ENCODE assay signal across 8 cellular contexts in the genomic region with DNA sequence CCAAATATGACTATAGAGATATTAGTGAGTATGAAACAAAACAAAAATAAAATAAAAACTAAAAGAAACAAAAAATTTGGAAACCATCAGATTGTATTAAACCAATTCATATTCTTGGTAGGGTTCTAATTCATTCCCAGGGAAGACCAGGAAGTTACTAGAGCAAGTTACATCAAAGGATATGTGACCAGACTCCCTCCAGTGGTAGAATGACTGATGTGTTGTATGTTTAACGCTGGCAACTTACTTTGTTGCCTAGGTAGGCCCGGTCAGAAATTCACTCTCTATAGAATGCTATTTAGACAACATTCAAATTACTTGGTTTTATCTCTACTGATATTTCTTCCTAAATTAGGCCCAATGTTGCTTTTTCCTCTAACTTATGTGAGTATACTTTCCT. TPM values are rescaled to one million over a fixed set of nuclear protein-coding genes. Genes with fewer than 3 reads are reported as not detected.
DNase-seq lines count a peak whose midpoint lies in the region; ATAC-seq and TF ChIP-seq lines count a peak whose summit lies in the region.

No MANE protein-coding gene starts in this region.

- H3K36me3 ChIP-seq in Karpas-422 (ENCODE audit: insufficient read depth, low read length) (no peaks in the 10 kb centered on the region), SK-N-SH (replicated peaks in 1 of 2; ENCODE audit: control insufficient read depth in 1 of 2, insufficient read depth in 2 of 2, low read length in 1 of 2) (no peaks in the 10 kb centered on the region), stomach (no peaks in the 10 kb centered on the region)

- H3K27me3 ChIP-seq in Karpas-422 (ENCODE audit: low read length) (no peaks in the 10 kb centered on the region), SK-N-SH (ENCODE audit: insufficient read depth) (peaks cover 6% of the 10 kb centered on the region), stomach (peaks cover 0 to 33% (median 12%) of the 10 kb centered on the region in 3 donors)

- H3K9ac ChIP-seq in Karpas-422 (ENCODE audit: low read length) (no peak overlapping the region), SK-N-SH (no peak overlapping the region)

- H3K27ac ChIP-seq in Karpas-422 (ENCODE audit: low read length) (no peak overlapping the region), SK-N-SH (ENCODE audit: low read depth in 2 of 2, low read length in 1 of 2) (peak overlapping the region in 1 of 2 experiments; percentile 86; a peak in 2 of 4 replicates), stomach (no peak overlapping the region)

- H3F3A ChIP-seq in SK-N-SH (replicated peaks; ENCODE audit: insufficient read depth), result no peaks in the 10 kb centered on the region

- WGBS in SK-N-SH (ENCODE audit: low lambda C conversion rate), result 18% methylated on average over 2 of the region's 2 CpGs
- WGBS in stomach, 5 donors, result 5 to 20% (median 8%) methylated on average over 2 of the region's 2 CpGs

- H3K27ac Mint-ChIP-seq in glutamatergic neuron (ENCODE audit: unreplicated experiment), result no peak overlapping the region
- no peak overlapping the region for H3K27ac Mint-ChIP-seq in activated CD4-positive, alpha-beta T cell treated with anti-CD3 and anti-CD28 coated beads for 36 hours

- H3K36me3 Mint-ChIP-seq in glutamatergic neuron (ENCODE audit: unreplicated experiment), result no peaks in the 10 kb centered on the region
- no peaks in the 10 kb centered on the region for H3K36me3 Mint-ChIP-seq in activated CD4-positive, alpha-beta T cell treated with anti-CD3 and anti-CD28 coated beads for 36 hours (ENCODE audit: low read depth)

- H3K4me1 Mint-ChIP-seq in glutamatergic neuron (ENCODE audit: low read depth, unreplicated experiment), result peaks cover 2% of the 10 kb centered on the region
- peaks cover 5% of the 10 kb centered on the region for H3K4me1 Mint-ChIP-seq in activated CD4-positive, alpha-beta T cell treated with anti-CD3 and anti-CD28 coated beads for 36 hours

- TF ChIP-seq EP300 in SK-N-SH (IDR thresholded peaks at IDR 0.05; ENCODE audit: borderline replicate concordance in 1 of 2, low read depth in 1 of 2, low read length in 1 of 2), result no peak
- TF ChIP-seq EP300 in stomach (IDR thresholded peaks at IDR 0.05), result no peak

- peaks cover 6% of the 10 kb centered on the region for H3K27me3 Mint-ChIP-seq in glutamatergic neuron (ENCODE audit: unreplicated experiment)
- peaks cover 8% of the 10 kb centered on the region for H3K27me3 Mint-ChIP-seq in activated CD4-positive, alpha-beta T cell treated with anti-CD3 and anti-CD28 coated beads for 36 hours

- H3K4me2 ChIP-seq in Karpas-422 (ENCODE audit: low read depth, low read length, poor library complexity, severe bottlenecking) (no peak overlapping the region), SK-N-SH (no peak overlapping the region)

- H4K20me1 ChIP-seq in Karpas-422 (ENCODE audit: insufficient read depth, low read depth, low read length) (no peaks in the 10 kb centered on the region), SK-N-SH (ENCODE audit: insufficient read depth) (no peaks in the 10 kb centered on the region)

- TF ChIP-seq CTCF in SK-N-SH (IDR thresholded peaks at IDR 0.05) (peak; percentile 71), glutamatergic neuron (IDR thresholded peaks at IDR 0.05; ENCODE audit: partially characterized antibody, unreplicated experiment) (peak; percentile 56), stomach (IDR thresholded peaks at IDR 0.05) (peak in 4 of 7 experiments; percentile 38 to 58 (median 50))

- TF ChIP-seq POLR2A in stomach (IDR thresholded peaks at IDR 0.05), result no peak

- H2AFZ ChIP-seq in Karpas-422 (ENCODE audit: low read length) (no peak overlapping the region), SK-N-SH (ENCODE audit: low read depth) (no peak overlapping the region)

- CTCF ChIA-PET in SK-N-SH (lab: Yijun Ruan, JAX), result interaction anchor here (0.7 to 3.2 kb wide), 12 partner anchors 9 to 229 kb away, joined by 3 to 24 read pairs (median 4); no protein-coding TSS in a partner anchor
- CTCF ChIA-PET in activated CD4-positive, alpha-beta T cell treated with anti-CD3 and anti-CD28 coated beads for 36 hours (lab: Charles Lee), result no interaction called here

- ATAC-seq in GM18520 (IDR thresholded peaks at IDR 0.05; ENCODE audit: unreplicated experiment) (peak; percentile 77), GM19397 (IDR thresholded peaks at IDR 0.05; ENCODE audit: unreplicated experiment) (no peak)
- no peak for ATAC-seq in activated CD4-positive, alpha-beta T cell treated with anti-CD3 and anti-CD28 coated beads for 36 hours

- H3K79me2 ChIP-seq in Karpas-422 (ENCODE audit: low read length) (no peaks in the 10 kb centered on the region), SK-N-SH (ENCODE audit: insufficient read depth) (no peaks in the 10 kb centered on the region)

- no peak overlapping the region for H3K4me3 Mint-ChIP-seq in glutamatergic neuron (ENCODE audit: unreplicated experiment)
- H3K4me3 Mint-ChIP-seq in activated CD4-positive, alpha-beta T cell treated with anti-CD3 and anti-CD28 coated beads for 36 hours, result no peak overlapping the region

- H3K4me3 ChIP-seq in Karpas-422 (ENCODE audit: low read length) (no peak overlapping the region), SK-N-SH (ENCODE audit: low read depth in 2 of 2, low read length in 1 of 2) (no peak overlapping the region), stomach (no peak overlapping the region)

- H3K9me2 ChIP-seq in Karpas-422 (replicated peaks; ENCODE audit: insufficient read depth, low read length) (no peaks in the 10 kb centered on the region), SK-N-SH (no peaks in the 10 kb centered on the region)

- H3K9me3 Mint-ChIP-seq in glutamatergic neuron (ENCODE audit: unreplicated experiment), result peaks cover 5% of the 10 kb centered on the region
- H3K9me3 Mint-ChIP-seq in activated CD4-positive, alpha-beta T cell treated with anti-CD3 and anti-CD28 coated beads for 36 hours (ENCODE audit: low read depth), result no peaks in the 10 kb centered on the region

- intact Hi-C loops in stomach (cut with DNase I; ENCODE audit: low total_unique reads), result no loop called here
- intact Hi-C loops in activated CD4-positive, alpha-beta T cell treated with anti-CD3 and anti-CD28 coated beads for 36 hours (cut with DNase I, micrococcal nuclease), result loop anchor here (2.0 to 5.0 kb wide), 2 partner anchors 229 kb away; no protein-coding TSS in a partner anchor

- peak; percentile 59 for DNase-seq in AG08395 (ENCODE audit: low spot score)
- peak; percentile 58 for DNase-seq in Karpas-422
- DNase-seq in SK-N-SH, result peak; percentile 70
- no peak for DNase-seq in glutamatergic neuron
- DNase-seq in stomach, result no peak
- no peak for DNase-seq in activated CD4-positive, alpha-beta T cell treated with anti-CD3 and anti-CD28 coated beads for 36 hours

- H3K4me1 ChIP-seq in Karpas-422 (ENCODE audit: low read length) (no peaks in the 10 kb centered on the region), SK-N-SH (ENCODE audit: control insufficient read depth in 1 of 2, insufficient read depth in 2 of 2, low read depth in 1 of 2, low read length in 1 of 2) (peaks cover 0 to 8% of the 10 kb centered on the region in 2 experiments; a peak in 1 of 4 replicates), stomach (peaks cover 5 to 10% (median 8%) of the 10 kb centered on the region in 4 donors)

- TF ChIP-seq RAD21 in SK-N-SH (IDR thresholded peaks at IDR 0.05; ENCODE audit: low read length), result peak; percentile 81

- POLR2A ChIA-PET in SK-N-SH (lab: Yijun Ruan, JAX), result no interaction called here
- POLR2A ChIA-PET in activated CD4-positive, alpha-beta T cell treated with anti-CD3 and anti-CD28 coated beads for 36 hours (lab: Charles Lee), result no interaction called here

- H3K9me3 ChIP-seq in Karpas-422 (ENCODE audit: low read length), result no peaks in the 10 kb centered on the region
- H3K9me3 ChIP-seq in SK-N-SH, result no peaks in the 10 kb centered on the region
- no peaks in the 10 kb centered on the region for H3K9me3 ChIP-seq in stomach

TF ChIP-seq in SK-N-SH, 30 proteins besides CTCF, POLR2A, EP300 and RAD21 (continues in another document):
- TF ChIP-seq GATA2 (CRISPR knock-in tag; IDR thresholded peaks at IDR 0.05), result no peak
- TF ChIP-seq, protein P1, sequence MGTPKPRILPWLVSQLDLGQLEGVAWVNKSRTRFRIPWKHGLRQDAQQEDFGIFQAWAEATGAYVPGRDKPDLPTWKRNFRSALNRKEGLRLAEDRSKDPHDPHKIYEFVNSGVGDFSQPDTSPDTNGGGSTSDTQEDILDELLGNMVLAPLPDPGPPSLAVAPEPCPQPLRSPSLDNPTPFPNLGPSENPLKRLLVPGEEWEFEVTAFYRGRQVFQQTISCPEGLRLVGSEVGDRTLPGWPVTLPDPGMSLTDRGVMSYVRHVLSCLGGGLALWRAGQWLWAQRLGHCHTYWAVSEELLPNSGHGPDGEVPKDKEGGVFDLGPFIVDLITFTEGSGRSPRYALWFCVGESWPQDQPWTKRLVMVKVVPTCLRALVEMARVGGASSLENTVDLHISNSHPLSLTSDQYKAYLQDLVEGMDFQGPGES (IDR thresholded peaks at IDR 0.05; ENCODE audit: low read depth, low read length), result no peak
- no peak for TF ChIP-seq POLR2AphosphoS5 (IDR thresholded peaks at IDR 0.05; ENCODE audit: low read depth, low read length)
- TF ChIP-seq SMC3 (IDR thresholded peaks at IDR 0.05; ENCODE audit: low read depth, low read length), result peak; percentile 74
- no peak for TF ChIP-seq NFIC (IDR thresholded peaks at IDR 0.05; ENCODE audit: borderline replicate concordance)
- TF ChIP-seq EZH2phosphoT487 (IDR thresholded peaks at IDR 0.05; ENCODE audit: borderline replicate concordance, low read depth), result no peak
- TF ChIP-seq TCF12 (IDR thresholded peaks at IDR 0.05), result no peak
- peak; percentile 27; the same call in 1 of the 2 replicates for TF ChIP-seq MXI1 (IDR thresholded peaks at IDR 0.05; ENCODE audit: low read depth, low read length)

RNA-seq across cellular contexts. Expression of a gene that starts 5.2 kb away (rescaled TPM):
- not detected in 2 replicates for total RNA-seq in Karpas-422 (2014; rRNA removed; shearing (Covaris generic); ENCODE audit: low replicate concordance)
- polyA plus RNA-seq in SK-N-SH (2012; rRNA removed) (0.44 and 1.6 TPM in 2 replicates), stomach (under 1 TPM; 0.12 to 0.61 (median 0.35) TPM)
- polyA plus RNA-seq in SK-N-SH (2012; cell fraction: cytosol; rRNA removed), result 3.0 and 3.8 TPM in 2 replicates
- 0.33 and 0.55 TPM in 2 replicates for polyA plus RNA-seq in SK-N-SH (2012; cell fraction: nucleus; rRNA removed)
- total RNA-seq in glutamatergic neuron (ENCODE audit: unreplicated experiment) (6.2 TPM), stomach (1 to 10 TPM in 1 of 5 donors, under 1 TPM in 1, not detected in 3; 0.29 to 5.9 TPM)
- not detected for total RNA-seq in activated CD4-positive, alpha-beta T cell treated with anti-CD3 and anti-CD28 coated beads for 36 hours

Comparison
In these comparisons a context has a peak if more than half of its experiments do, and no peak if none do; other contexts are left out.
1. DNase-seq: peak in AG08395 (single experiment), Karpas-422 (single experiment) and SK-N-SH (single experiment); none in glutamatergic neuron (single experiment), stomach (single experiment) and activated CD4-positive, alpha-beta T cell treated with anti-CD3 and anti-CD28 coated beads for 36 hours (single experiment).
2. Peak in every context shown above with its lines, with median percentiles within 50 percentile points of each other: CTCF ChIP-seq.